In the genomic region with DNA sequence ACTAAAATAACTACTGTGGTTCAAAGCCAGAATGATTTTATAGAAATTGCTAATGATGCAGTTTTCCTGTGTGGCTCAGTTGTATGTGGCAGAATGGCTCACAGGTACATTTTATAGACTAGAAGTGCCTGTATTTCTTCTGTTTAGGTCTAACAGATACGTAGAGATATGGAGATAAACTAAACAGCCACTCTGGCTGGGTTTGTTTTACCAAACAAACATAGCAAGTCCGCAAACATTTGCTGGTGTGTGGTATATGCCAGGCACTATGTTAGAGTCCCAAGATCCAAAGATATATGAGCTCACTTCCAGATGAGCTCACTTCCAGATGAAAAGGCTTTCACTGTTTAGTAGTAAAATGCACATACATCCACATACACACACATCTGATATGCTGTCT, we compare ENCODE assay signal across 25 cellular contexts.
"Had no signal": no experiment of that assay in that cellular context is flagged by ENCODE, and none has a peak within 500 bp of the region (broad histone marks: within the 10 kb centered on the region; RNA-seq: fewer than 3 reads in every experiment).

No MANE protein-coding gene starts in this region.

- H3K4me1 ChIP-seq: colonic mucosa, uterus had no signal

- H3K4me3 ChIP-seq: colonic mucosa, dorsolateral prefrontal cortex, esophagus squamous epithelium, gastrocnemius medialis, smooth muscle cell, transverse colon, uterus had no signal

- DNase-seq: activated CD4-positive, alpha-beta T cell treated with anti-CD3 and anti-CD28 coated beads, Interleukin-2, amount 10 ng/mL, durations not matched to agents 24 days and 14 days; activated CD8-positive, alpha-beta memory T cell treated with anti-CD3 and anti-CD28 coated beads for 24 hours; activated CD8-positive, alpha-beta memory T cell treated with anti-CD3 and anti-CD28 coated beads, Interleukin-2, amount 50 U/mL, for 4 hours; activated naive CD8-positive, alpha-beta T cell treated with anti-CD3 and anti-CD28 coated beads for 36 hours; activated T-cell treated with anti-CD3 and anti-CD28 coated beads, Interleukin-2, amount 50 U/mL, for 24 hours; colonic mucosa; dorsolateral prefrontal cortex; esophagus squamous epithelium; gastrocnemius medialis; hippocampal formation; left ventricle myocardium superior; mammary epithelial cell; midbrain; nephron progenitor cell; occipital lobe; posterior cingulate gyrus; stimulated activated CD4-positive, alpha-beta T cell treated with anti-CD3 and anti-CD28 coated beads, Interleukin-15, amount 100 ng/mL, for 24 hours; stimulated activated naive B cell treated with anti-CD40 and anti-IgM and Interleukin-4, amounts not matched to agents 10 μg/mL and 1 μg/mL and 100 μg/mL, for 72 hours; T-helper 2 cell; transverse colon; uterus had no signal

- H3K27me3 ChIP-seq: colonic mucosa, dorsolateral prefrontal cortex, esophagus squamous epithelium, gastrocnemius medialis, transverse colon, uterus had no signal

- H3K36me3 ChIP-seq: colonic mucosa, gastrocnemius medialis, transverse colon, uterus had no signal

- H3K27ac Mint-ChIP-seq: activated CD4-positive, alpha-beta T cell treated with anti-CD3 and anti-CD28 coated beads, Interleukin-2, amount 10 ng/mL, durations not matched to agents 24 days and 14 days; activated naive CD8-positive, alpha-beta T cell treated with anti-CD3 and anti-CD28 coated beads for 36 hours; activated T-cell treated with anti-CD3 and anti-CD28 coated beads, Interleukin-2, amount 50 U/mL, for 24 hours; activated T-helper 17 cell treated with anti-CD3 and anti-CD28 coated beads, Interleukin-2, amount 50 U/mL, for 72 hours; stimulated activated naive B cell treated with anti-CD40 and anti-IgM and Interleukin-4, amounts not matched to agents 10 μg/mL and 1 μg/mL and 100 μg/mL, for 72 hours had no signal

- H3K4me3 Mint-ChIP-seq: activated CD4-positive, alpha-beta T cell treated with anti-CD3 and anti-CD28 coated beads, Interleukin-2, amount 10 ng/mL, durations not matched to agents 24 days and 14 days; activated naive CD8-positive, alpha-beta T cell treated with anti-CD3 and anti-CD28 coated beads for 36 hours; activated T-cell treated with anti-CD3 and anti-CD28 coated beads, Interleukin-2, amount 50 U/mL, for 24 hours; activated T-helper 17 cell treated with anti-CD3 and anti-CD28 coated beads, Interleukin-2, amount 50 U/mL, for 72 hours; nephron progenitor cell; stimulated activated naive B cell treated with anti-CD40 and anti-IgM and Interleukin-4, amounts not matched to agents 10 μg/mL and 1 μg/mL and 100 μg/mL, for 72 hours had no signal

- H3K4me1 Mint-ChIP-seq: nephron progenitor cell had no signal

- ATAC-seq: activated CD4-positive, CD25-positive, alpha-beta regulatory T cell treated with anti-CD3 and anti-CD28 coated beads, Interleukin-2, amount 50 U/mL, for 24 hours; activated T-helper 17 cell treated with anti-CD3 and anti-CD28 coated beads, Interleukin-2, amount 50 U/mL, for 72 hours; gastrocnemius medialis; left ventricle myocardium superior; sciatic nerve; stimulated activated naive B cell treated with anti-CD40 and anti-IgM and Interleukin-4, amounts not matched to agents 10 μg/mL and 1 μg/mL and 100 μg/mL, for 72 hours had no signal

- H3K9me3 Mint-ChIP-seq: activated T-cell treated with anti-CD3 and anti-CD28 coated beads, Interleukin-2, amount 50 U/mL, for 24 hours; nephron progenitor cell had no signal

- H3K9me3 ChIP-seq: colonic mucosa, esophagus squamous epithelium, gastrocnemius medialis, transverse colon, uterus had no signal

- H3K27ac ChIP-seq: colonic mucosa, dorsolateral prefrontal cortex, esophagus squamous epithelium, transverse colon, uterus had no signal

- H3K27me3 Mint-ChIP-seq: activated CD4-positive, alpha-beta T cell treated with anti-CD3 and anti-CD28 coated beads, Interleukin-2, amount 10 ng/mL, durations not matched to agents 24 days and 14 days; activated naive CD8-positive, alpha-beta T cell treated with anti-CD3 and anti-CD28 coated beads for 36 hours; activated T-cell treated with anti-CD3 and anti-CD28 coated beads, Interleukin-2, amount 50 U/mL, for 24 hours; activated T-helper 17 cell treated with anti-CD3 and anti-CD28 coated beads, Interleukin-2, amount 50 U/mL, for 72 hours; stimulated activated naive B cell treated with anti-CD40 and anti-IgM and Interleukin-4, amounts not matched to agents 10 μg/mL and 1 μg/mL and 100 μg/mL, for 72 hours had no signal
